18 cellular contexts compared by ENCODE assay signal in genomic region chr15:65207280-65207679, GRCh38. TPM values are rescaled to one million over a fixed set of nuclear protein-coding genes. Genes with fewer than 3 reads are reported as not detected.
DNase-seq lines count a peak whose midpoint lies in the region; ATAC-seq, FAIRE-seq and TF ChIP-seq lines count a peak whose summit lies in the region.
"Had no signal": no experiment of that assay in that cellular context is flagged by ENCODE, and none has a peak within 500 bp of the region (broad histone marks: within the 10 kb centered on the region; RNA-seq: fewer than 3 reads in every experiment).

No MANE protein-coding gene starts in this region.

- no peak overlapping the region for H3K14ac ChIP-seq in trophoblast cell (ENCODE audit: low read length)

- no peak overlapping the region for H4K91ac ChIP-seq in trophoblast cell (ENCODE audit: low read depth, low read length)

- H3K23ac ChIP-seq in trophoblast cell (ENCODE audit: low read length) = no peak overlapping the region

- no peak overlapping the region for H4K12ac ChIP-seq in trophoblast cell (ENCODE audit: low read depth, low read length)

- FAIRE-seq in kidney (lab: Jason Lieb, UNC) = no peak
- FAIRE-seq: GM12878 had no signal

- H3K9me3 ChIP-seq in trophoblast cell (ENCODE audit: insufficient read depth, low read depth, low read length) = no peaks in the 10 kb centered on the region
- no peaks in the 10 kb centered on the region for H3K9me3 ChIP-seq in kidney (ENCODE audit: control insufficient read depth in 1 of 2, low read length in 2 of 2)
- H3K9me3 ChIP-seq: BLaER1 treated with 17β-estradiol and CSF1 and Interleukin-3, amounts not matched to agents 10 nM and 100 nM had no signal

- no peaks in the 10 kb centered on the region for H3K36me3 ChIP-seq in trophoblast cell (ENCODE audit: control insufficient read depth in 1 of 2, insufficient read depth in 2 of 2, low read length in 2 of 2)
- no peaks in the 10 kb centered on the region for H3K36me3 ChIP-seq in kidney (ENCODE audit: control insufficient read depth in 1 of 2, insufficient read depth in 2 of 2, low read length in 2 of 2)
- H3K36me3 ChIP-seq: BLaER1 treated with 17β-estradiol and CSF1 and Interleukin-3, amounts not matched to agents 10 nM and 100 nM had no signal

- intact Hi-C loops in cardiac septum (cut with DNase I) = loop anchor here (10.0 kb wide), 1 partner anchor 178 kb away; no protein-coding TSS in a partner anchor
- intact Hi-C loops in Right ventricle myocardium inferior (cut with DNase I) = no loop called here
- intact Hi-C loops in kidney (cut with DNase I) = no loop called here

- ATAC-seq in Right ventricle myocardium inferior (no peak), HG03196 (IDR thresholded peaks at IDR 0.05; ENCODE audit: unreplicated experiment) (no peak)
- ATAC-seq: CD8-positive, alpha-beta T cell; GM12878 had no signal

- H2BK12ac ChIP-seq in trophoblast cell (ENCODE audit: low read length) = no peak overlapping the region

- no peak for TF ChIP-seq CTCF in kidney (IDR thresholded peaks at IDR 0.05; ENCODE audit: borderline replicate concordance, extremely low read depth, insufficient read depth)

- H2AFZ ChIP-seq in trophoblast cell (ENCODE audit: insufficient read depth, low read length, poor library complexity) = no peak overlapping the region

- no peak overlapping the region for H2BK120ac ChIP-seq in trophoblast cell (ENCODE audit: insufficient read depth, low read length, poor library complexity)

- H3K4me3 ChIP-seq in trophoblast cell (ENCODE audit: low read depth, low read length) (no peak overlapping the region), kidney (ENCODE audit: low read length in 2 of 2) (no peak overlapping the region)
- H3K4me3 ChIP-seq: BLaER1 treated with 17β-estradiol and CSF1 and Interleukin-3, amounts not matched to agents 10 nM and 100 nM; GM12878 had no signal

- H3K9ac ChIP-seq in trophoblast cell (ENCODE audit: low read length) = no peak overlapping the region
- H3K9ac ChIP-seq in kidney (ENCODE audit: low read length in 2 of 2) = no peak overlapping the region
- H3K9ac ChIP-seq: BLaER1 treated with 17β-estradiol and CSF1 and Interleukin-3, amounts not matched to agents 10 nM and 100 nM had no signal

- H3K4me1 ChIP-seq in trophoblast cell (ENCODE audit: control insufficient read depth in 1 of 2, insufficient read depth in 2 of 2, low read length in 2 of 2) (no peaks in the 10 kb centered on the region), kidney (ENCODE audit: control insufficient read depth in 1 of 2, insufficient read depth in 1 of 2, low read depth in 1 of 2, low read length in 2 of 2) (peaks cover 0 to 8% of the 10 kb centered on the region in 2 donors)

- no peak overlapping the region for H2AK5ac ChIP-seq in trophoblast cell (ENCODE audit: low read length)

- no peak overlapping the region for H3K18ac ChIP-seq in trophoblast cell (ENCODE audit: low read length)

- no peak overlapping the region for H3K4me2 ChIP-seq in trophoblast cell (ENCODE audit: low read length)
- H3K4me2 ChIP-seq: BLaER1 treated with 17β-estradiol and CSF1 and Interleukin-3, amounts not matched to agents 10 nM and 100 nM had no signal

- no peak overlapping the region for H2BK5ac ChIP-seq in trophoblast cell (ENCODE audit: low read depth, low read length, poor library complexity)

- H3K27me3 ChIP-seq in trophoblast cell (ENCODE audit: insufficient read depth, low read length) = no peaks in the 10 kb centered on the region
- H3K27me3 ChIP-seq: BLaER1 treated with 17β-estradiol and CSF1 and Interleukin-3, amounts not matched to agents 10 nM and 100 nM had no signal

- H3K79me1 ChIP-seq in trophoblast cell (ENCODE audit: low read length) = no peaks in the 10 kb centered on the region

- no peak overlapping the region for H4K8ac ChIP-seq in trophoblast cell (ENCODE audit: low read depth, low read length)

- DNase-seq in cardiac septum (ENCODE audit: low spot score) (peak; percentile 17), Right ventricle myocardium inferior (ENCODE audit: missing footprints) (no peak), islet precursor cell (peak; percentile 61), trophoblast cell (peak; percentile 42 to 67), NCI-H748 treated with DMSO at 0.1 percent for 48 hours (lab: John Stamatoyannopoulos, UW) (no peak), kidney (no peak)
- DNase-seq: Calu3; CD8-positive, alpha-beta T cell; DMS53; DND-41; EL; GOT3; H9 had no signal

- no peaks in the 10 kb centered on the region for H3K79me2 ChIP-seq in trophoblast cell (ENCODE audit: control insufficient read depth, insufficient read depth, low read length, poor library complexity)

- H3K27ac ChIP-seq in trophoblast cell (ENCODE audit: low read depth, low read length) (no peak overlapping the region), kidney (ENCODE audit: low read depth in 2 of 2, low read length in 2 of 2) (no peak overlapping the region)
- H3K27ac ChIP-seq: BLaER1 treated with 17β-estradiol and CSF1 and Interleukin-3, amounts not matched to agents 10 nM and 100 nM had no signal

- WGBS in trophoblast cell (ENCODE audit: extremely low coverage, insufficient coverage, insufficient read length) = no CpG with 5 or more reads among the region's 4 CpGs

- H3K4ac ChIP-seq in trophoblast cell (ENCODE audit: low read depth, low read length) = no peak overlapping the region

RNA-seq across cellular contexts. Expression of gene CILP, which starts 4.0 kb away (rescaled TPM):
- total RNA-seq in cardiac septum (24.0 TPM), Right ventricle myocardium inferior (15.7 TPM), kidney (1.5 TPM)
- polyA plus RNA-seq in trophoblast cell (2013) = 0.03 TPM in 2 replicates
- polyA plus RNA-seq in kidney (ENCODE audit: insufficient read depth, low read depth, low replicate concordance) = 0.37 TPM
- total RNA-seq: A172, G401 had no signal

RNA-seq across cellular contexts. Expression of gene CLPX, which starts 22.1 kb away (rescaled TPM):
- total RNA-seq in cardiac septum (55.9 TPM), Right ventricle myocardium inferior (54.6 TPM), kidney (48.2 TPM)
- polyA plus RNA-seq in trophoblast cell (2013) = 25.3 and 28.1 TPM in 2 replicates
- polyA plus RNA-seq in kidney (ENCODE audit: insufficient read depth, low read depth, low replicate concordance) = 18.4 TPM

Comparison
In these comparisons a context has a peak if more than half of its experiments do, and no peak if none do; other contexts are left out.
1. DNase-seq: peak in cardiac septum (single experiment), islet precursor cell (single experiment) and trophoblast cell (2 of 2); none in Right ventricle myocardium inferior (single experiment), NCI-H748 treated with DMSO at 0.1 percent for 48 hours (single experiment) and kidney (single experiment).